In the genomic region with DNA sequence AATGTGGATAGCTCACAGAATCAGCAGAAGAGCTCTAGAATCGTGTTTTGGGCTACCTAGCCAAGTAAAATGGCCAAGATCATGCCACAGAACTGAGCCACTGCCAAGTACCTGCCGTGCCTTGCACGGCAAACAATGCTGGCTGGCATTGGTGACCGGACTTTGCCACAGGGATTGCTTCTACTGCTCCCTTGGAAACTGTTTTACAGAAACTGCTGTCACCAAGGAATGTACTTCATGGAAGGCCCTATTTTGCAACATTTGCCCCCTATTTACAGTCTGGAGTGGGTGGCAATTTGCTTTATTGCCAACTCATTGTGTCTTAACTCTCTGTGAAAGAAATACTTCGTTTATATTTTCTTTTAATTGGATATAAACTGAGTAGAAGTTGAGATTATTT, we compare ENCODE assay signal across 17 cellular contexts. TPM values are rescaled to one million over a fixed set of nuclear protein-coding genes. Genes with fewer than 3 reads are reported as not detected.
DNase-seq lines count a peak whose midpoint lies in the region; ATAC-seq, FAIRE-seq and TF ChIP-seq lines count a peak whose summit lies in the region.
"Had no signal": no experiment of that assay in that cellular context is flagged by ENCODE, and none has a peak within 500 bp of the region (broad histone marks: within the 10 kb centered on the region; RNA-seq: fewer than 3 reads in every experiment).

No MANE protein-coding gene starts in this region.

- H4K20me1 ChIP-seq in HepG2 (ENCODE audit: insufficient read depth, low read length) = no peaks in the 10 kb centered on the region

- peak; percentile 40 for FAIRE-seq in HepG2 (lab: Jason Lieb, UNC)
- FAIRE-seq: A204.1 had no signal

- H3K4me3 Mint-ChIP-seq in endodermal cell = no peak overlapping the region
- H3K4me3 Mint-ChIP-seq: stimulated activated naive CD8-positive, alpha-beta T cell treated with anti-CD3 and anti-CD28 coated beads, Interleukin-15, amount 100 ng/mL, for 72 hours had no signal

- H2AFZ ChIP-seq in HepG2 (ENCODE audit: low read length) = no peak overlapping the region

- DNase-seq in NCI-H2081 (lab: John Stamatoyannopoulos, UW) = peak; percentile 49 to 80
- no peak for DNase-seq in NCI-H2081 treated with DMSO at 0.1 percent for 48 hours (lab: John Stamatoyannopoulos, UW)
- DNase-seq in breast epithelium (ENCODE audit: low spot score in 2 of 2) = peak; percentile 83 to 90
- DNase-seq in HepG2 (ENCODE audit: low spot score) = peak; percentile 77
- DNase-seq in thyroid gland = peak; percentile 55 to 72
- DNase-seq in erythroblast (lab: John Stamatoyannopoulos, UW) = no peak
- DNase-seq in endodermal cell = no peak
- DNase-seq in activated naive CD4-positive, alpha-beta T cell treated with anti-CD3 and anti-CD28 coated beads, Interleukin-2, amount 50 U/mL, for 72 hours (ENCODE audit: low spot score in 2 of 2) = no peak
- DNase-seq: activated T-cell treated with anti-CD3 and anti-CD28 coated beads for 4 hours; brain microvascular endothelial cell; DND-41; islet precursor cell; occipital lobe; SHP77 treated with DMSO at 0.1 percent for 48 hours; stimulated activated CD4-positive, alpha-beta T cell treated with anti-CD3 and anti-CD28 coated beads, Interleukin-4, amount 100 ng/mL, for 4 hours; stimulated activated naive CD8-positive, alpha-beta T cell treated with anti-CD3 and anti-CD28 coated beads, Interleukin-15, amount 100 ng/mL, for 72 hours had no signal

- peak in 1 of 2 experiments; percentile 70; a peak in 2 of 4 replicates for TF ChIP-seq EP300 in HepG2 (IDR thresholded peaks at IDR 0.05; ENCODE audit: low read depth in 2 of 2, low read length in 2 of 2)
- peak; percentile 31; the same call in 1 of the 2 replicates for TF ChIP-seq EP300 in HepG2 (CRISPR knock-in tag; IDR thresholded peaks at IDR 0.05; ENCODE audit: borderline replicate concordance)

- CTCF ChIA-PET in HepG2 (lab: Yijun Ruan, JAX; ENCODE audit: low intra/inter-chr PET ratio, low total read pairs) = no interaction called here

- no peak for TF ChIP-seq CTCF in breast epithelium (IDR thresholded peaks at IDR 0.05)
- TF ChIP-seq CTCF in HepG2 (CRISPR knock-in tag; IDR thresholded peaks at IDR 0.05) = no peak
- TF ChIP-seq CTCF in thyroid gland (IDR thresholded peaks at IDR 0.05) = no peak
- no peak for TF ChIP-seq CTCF in endodermal cell (conservative IDR thresholded peaks at IDR 0.05)

- no peak overlapping the region for H3K27ac Mint-ChIP-seq in endodermal cell
- H3K27ac Mint-ChIP-seq in activated naive CD4-positive, alpha-beta T cell treated with anti-CD3 and anti-CD28 coated beads, Interleukin-2, amount 50 U/mL, for 72 hours = no peak overlapping the region
- H3K27ac Mint-ChIP-seq: stimulated activated naive CD8-positive, alpha-beta T cell treated with anti-CD3 and anti-CD28 coated beads, Interleukin-15, amount 100 ng/mL, for 72 hours had no signal

- BruUV-seq in HepG2 (replicated peaks; lab: Mats Ljungman, UMichigan) = no TSS peak

- intact Hi-C loops in breast epithelium (cut with DNase I; ENCODE audit: low total_unique reads) = no loop called here
- intact Hi-C loops in HepG2 (cut with micrococcal nuclease; ENCODE audit: unreplicated experiment) = no loop called here
- intact Hi-C loops in thyroid gland (cut with DNase I) = no loop called here

- no peaks in the 10 kb centered on the region for H3K27me3 Mint-ChIP-seq in endodermal cell (ENCODE audit: insufficient read depth)
- H3K27me3 Mint-ChIP-seq: stimulated activated naive CD8-positive, alpha-beta T cell treated with anti-CD3 and anti-CD28 coated beads, Interleukin-15, amount 100 ng/mL, for 72 hours had no signal

- H3K9ac ChIP-seq in HepG2 (ENCODE audit: insufficient read depth, low read depth, low read length) = peak overlapping the region; percentile 41
- H3K9ac ChIP-seq in endodermal cell (ENCODE audit: extremely low read depth, low read length, poor library complexity, severe bottlenecking) = no peak overlapping the region

- H3K27me3 ChIP-seq in breast epithelium = no peaks in the 10 kb centered on the region
- H3K27me3 ChIP-seq in HepG2 (ENCODE audit: control insufficient read depth in 1 of 2, insufficient read depth in 2 of 2, low read length in 2 of 2) = no peaks in the 10 kb centered on the region
- H3K27me3 ChIP-seq in thyroid gland = no peaks in the 10 kb centered on the region
- H3K27me3 ChIP-seq in endodermal cell (ENCODE audit: control insufficient read depth, insufficient read depth, low read length, poor library complexity, severe bottlenecking) = no peaks in the 10 kb centered on the region
- H3K27me3 ChIP-seq: brain microvascular endothelial cell had no signal

- TF ChIP-seq POLR2A in breast epithelium (IDR thresholded peaks at IDR 0.05) = no peak
- TF ChIP-seq POLR2A in HepG2 (IDR thresholded peaks at IDR 0.05; ENCODE audit: insufficient read depth in 1 of 2, low read depth in 2 of 2, low read length in 2 of 2) = no peak
- TF ChIP-seq POLR2A in thyroid gland (IDR thresholded peaks at IDR 0.05) = no peak
- no peak for TF ChIP-seq POLR2A in erythroblast (IDR thresholded peaks at IDR 0.05; ENCODE audit: low read length)

- ATAC-seq in HepG2 = peak; percentile 60
- ATAC-seq in activated naive CD4-positive, alpha-beta T cell treated with anti-CD3 and anti-CD28 coated beads, Interleukin-2, amount 50 U/mL, for 72 hours = no peak
- ATAC-seq: stimulated activated naive CD8-positive, alpha-beta T cell treated with anti-CD3 and anti-CD28 coated beads, Interleukin-15, amount 100 ng/mL, for 72 hours had no signal

- 8% methylated on average over 4 of the region's 5 CpGs for WGBS in HepG2 (ENCODE audit: low lambda C conversion rate)
- WGBS in thyroid gland, 2 donors = 40 to 43% methylated on average over 5 of the region's 5 CpGs
- WGBS in endodermal cell (ENCODE audit: insufficient coverage in 1 of 2, insufficient read length in 1 of 2), 2 experiments = 89 to 95% methylated on average over 4 to 5 of the region's 5 CpGs

- H3K27ac ChIP-seq in breast epithelium = peak overlapping the region; percentile 63 to 85
- peak overlapping the region; percentile 96 for H3K27ac ChIP-seq in HepG2 (ENCODE audit: extremely low read length, insufficient read depth, low read length)
- peak overlapping the region; percentile 15 to 36 (median 35) for H3K27ac ChIP-seq in thyroid gland
- no peak overlapping the region for H3K27ac ChIP-seq in endodermal cell (ENCODE audit: low read depth, low read length)
- H3K27ac ChIP-seq: brain microvascular endothelial cell had no signal

- peaks cover 10% of the 10 kb centered on the region for H3K79me2 ChIP-seq in HepG2 (ENCODE audit: insufficient read depth, low read length)

- H3K4me3 ChIP-seq in breast epithelium = no peak overlapping the region
- H3K4me3 ChIP-seq in HepG2 (replicated peaks in 1 of 3; ENCODE audit: insufficient read depth in 1 of 3, low read depth in 2 of 3, low read length in 3 of 3) = no peak overlapping the region; a peak in 1 of 6 replicates
- H3K4me3 ChIP-seq in thyroid gland (replicated peaks in 1 of 3) = no peak overlapping the region
- H3K4me3 ChIP-seq in endodermal cell (ENCODE audit: low read length) = no peak overlapping the region

- H3K36me3 ChIP-seq in breast epithelium (no peaks in the 10 kb centered on the region), HepG2 (replicated peaks in 1 of 2; ENCODE audit: control insufficient read depth in 1 of 2, insufficient read depth in 2 of 2, low read length in 2 of 2) (no peaks in the 10 kb centered on the region; a peak in 1 of 5 replicates), thyroid gland (no peaks in the 10 kb centered on the region), endodermal cell (ENCODE audit: control insufficient read depth, insufficient read depth, low read length) (no peaks in the 10 kb centered on the region)
- H3K36me3 ChIP-seq: brain microvascular endothelial cell had no signal

- H3K36me3 Mint-ChIP-seq in endodermal cell (ENCODE audit: low read depth) = peaks cover 10% of the 10 kb centered on the region
- H3K36me3 Mint-ChIP-seq in activated naive CD4-positive, alpha-beta T cell treated with anti-CD3 and anti-CD28 coated beads, Interleukin-2, amount 50 U/mL, for 72 hours = peaks cover 6 to 38% of the 10 kb centered on the region in 2 donors

- H3K4me1 ChIP-seq in breast epithelium = peaks cover 0 to 7% of the 10 kb centered on the region in 2 donors
- peaks cover 63% of the 10 kb centered on the region for H3K4me1 ChIP-seq in HepG2 (ENCODE audit: insufficient read depth, low read length)
- peaks cover 16 to 21% of the 10 kb centered on the region in 2 donors for H3K4me1 ChIP-seq in thyroid gland
- H3K4me1 ChIP-seq in endodermal cell (ENCODE audit: control insufficient read depth, insufficient read depth, low read length) = peaks cover 8% of the 10 kb centered on the region

- in situ Hi-C loops in HepG2 (cut with HindIII; ENCODE audit: extremely low pct_ligation_motif_present, low pct_unique_long_range_greater_than_20kb) = no loop called here

- peak overlapping the region; percentile 62 for H3K4me2 ChIP-seq in HepG2 (ENCODE audit: low read depth, low read length)

- peaks cover 8% of the 10 kb centered on the region for H3K9me3 Mint-ChIP-seq in endodermal cell
- peaks cover 1 to 4% of the 10 kb centered on the region in 2 donors for H3K9me3 Mint-ChIP-seq in activated naive CD4-positive, alpha-beta T cell treated with anti-CD3 and anti-CD28 coated beads, Interleukin-2, amount 50 U/mL, for 72 hours

- H3K9me3 ChIP-seq in breast epithelium (no peaks in the 10 kb centered on the region), HepG2 (ENCODE audit: low read length) (no peaks in the 10 kb centered on the region), thyroid gland (no peaks in the 10 kb centered on the region), endodermal cell (ENCODE audit: control insufficient read depth, low read length) (no peaks in the 10 kb centered on the region)

- POLR2A ChIA-PET in HepG2 (lab: Yijun Ruan, JAX) = interaction anchor here (1.0 kb wide), 1 partner anchor 48 kb away, joined by 3 read pairs; no protein-coding TSS in a partner anchor

- no peak for TF ChIP-seq RAD21 in HepG2 (CRISPR knock-in tag; IDR thresholded peaks at IDR 0.05)

- peaks cover 31% of the 10 kb centered on the region for H3K4me1 Mint-ChIP-seq in endodermal cell

RNA-seq across cellular contexts. Expression of gene BORCS5, which starts 49.0 kb away (rescaled TPM):
- total RNA-seq in breast epithelium = 10 to 100 TPM; 13.5 to 20.3 (median 17.4) TPM
- 3.9 and 8.2 TPM in 2 replicates for total RNA-seq in HepG2 (2016; rRNA removed; fragmentation: Illumina TruSeq; extraction: Trizol)
- 3.0 and 3.6 TPM in 2 replicates for total RNA-seq in HepG2 (2016; cell fraction: cytosol; rRNA removed; fragmentation: Illumina TruSeq; extraction: Trizol; ENCODE audit: low read depth)
- total RNA-seq in HepG2 (2016; cell fraction: insoluble cytoplasmic fraction; rRNA removed; fragmentation: Illumina TruSeq; extraction: Trizol) = 7.3 and 9.1 TPM in 2 replicates
- total RNA-seq in HepG2 (2016; cell fraction: membrane; rRNA removed; fragmentation: Illumina TruSeq; extraction: Trizol) = 3.7 and 4.9 TPM in 2 replicates
- total RNA-seq in HepG2 (2016; cell fraction: nucleus; rRNA removed; fragmentation: Illumina TruSeq; extraction: Trizol) = 4.0 and 6.6 TPM in 2 replicates
- polyA plus RNA-seq in HepG2 (2011; rRNA removed) = 3.3 and 4.7 TPM in 2 replicates
- polyA plus RNA-seq in HepG2 (2011; cell fraction: cytosol; rRNA removed) = 3.9 and 5.2 TPM in 2 replicates
- 6.4 and 8.1 TPM in 2 replicates for polyA plus RNA-seq in HepG2 (2011; cell fraction: nucleus; rRNA removed)
- 3.6 and 5.8 TPM in 2 replicates for polyA plus RNA-seq in HepG2 (2012)
- polyA plus RNA-seq in HepG2 (2016; cell fraction: cytosol; fragmentation: Illumina TruSeq; extraction: Trizol; ENCODE audit: low read depth) = 3.0 and 4.3 TPM in 2 replicates
- 8.0 and 9.3 TPM in 2 replicates for polyA plus RNA-seq in HepG2 (2016; cell fraction: insoluble cytoplasmic fraction; fragmentation: Illumina TruSeq; extraction: Trizol; ENCODE audit: low read depth)
- polyA plus RNA-seq in HepG2 (2016; cell fraction: membrane; fragmentation: Illumina TruSeq; extraction: Trizol; ENCODE audit: low read depth) = 5.1 and 6.0 TPM in 2 replicates
- polyA plus RNA-seq in HepG2 (2016; cell fraction: nucleus; fragmentation: Illumina TruSeq; extraction: Trizol; ENCODE audit: insufficient read depth, low read depth) = 3.9 and 7.7 TPM in 2 replicates
- polyA minus RNA-seq in HepG2 (2011; rRNA and poly(A)+ RNA removed; ENCODE audit: low replicate concordance) = 5.6 and 7.5 TPM in 2 replicates
- 3.8 and 3.9 TPM in 2 replicates for polyA minus RNA-seq in HepG2 (2011; cell fraction: cytosol; rRNA and poly(A)+ RNA removed)
- 12.2 and 13.7 TPM in 2 replicates for polyA minus RNA-seq in HepG2 (2011; cell fraction: nucleus; rRNA and poly(A)+ RNA removed)
- total RNA-seq in thyroid gland = 10 to 100 TPM; 10.3 to 23.7 (median 19.6) TPM
- total RNA-seq in endodermal cell = 10 to 100 TPM; 15.2 to 26.1 TPM
- 14.4 TPM for polyA plus RNA-seq in endodermal cell (2013, experiment 1 of 2)
- 14.7 TPM for polyA plus RNA-seq in endodermal cell (2013, experiment 2 of 2)
- 10 to 100 TPM; 25.8 to 33.6 TPM for total RNA-seq in activated naive CD4-positive, alpha-beta T cell treated with anti-CD3 and anti-CD28 coated beads, Interleukin-2, amount 50 U/mL, for 72 hours

RNA-seq across cellular contexts. Expression of gene MANSC1, which starts 55.8 kb away (rescaled TPM):
- total RNA-seq in breast epithelium (10 to 100 TPM; 16.3 to 24.9 (median 18.7) TPM), HepG2 (2016; rRNA removed; fragmentation: Illumina TruSeq; extraction: Trizol) (4.2 and 4.4 TPM in 2 replicates), thyroid gland (10 to 100 TPM; 15.3 to 59.0 (median 37.5) TPM), endodermal cell (10 to 100 TPM in 1 of 2 donors, 1 to 10 TPM in 1; 6.6 to 12.1 TPM)
- total RNA-seq in HepG2 (2016; cell fraction: cytosol; rRNA removed; fragmentation: Illumina TruSeq; extraction: Trizol; ENCODE audit: low read depth) = 0.91 and 1.4 TPM in 2 replicates
- 3.6 and 4.5 TPM in 2 replicates for total RNA-seq in HepG2 (2016; cell fraction: insoluble cytoplasmic fraction; rRNA removed; fragmentation: Illumina TruSeq; extraction: Trizol)
- 4.4 and 4.9 TPM in 2 replicates for total RNA-seq in HepG2 (2016; cell fraction: membrane; rRNA removed; fragmentation: Illumina TruSeq; extraction: Trizol)
- 3.2 TPM in 2 replicates for total RNA-seq in HepG2 (2016; cell fraction: nucleus; rRNA removed; fragmentation: Illumina TruSeq; extraction: Trizol)
- polyA plus RNA-seq in HepG2 (2011; rRNA removed) = 1.9 TPM in 2 replicates
- 1.7 and 1.8 TPM in 2 replicates for polyA plus RNA-seq in HepG2 (2011; cell fraction: cytosol; rRNA removed)
- 0.40 and 0.69 TPM in 2 replicates for polyA plus RNA-seq in HepG2 (2011; cell fraction: nucleus; rRNA removed)
- 7.8 and 9.6 TPM in 2 replicates for polyA plus RNA-seq in HepG2 (2012)
- polyA plus RNA-seq in HepG2 (2016; cell fraction: cytosol; fragmentation: Illumina TruSeq; extraction: Trizol; ENCODE audit: low read depth) = 3.7 and 5.4 TPM in 2 replicates
- polyA plus RNA-seq in HepG2 (2016; cell fraction: insoluble cytoplasmic fraction; fragmentation: Illumina TruSeq; extraction: Trizol; ENCODE audit: low read depth) = 6.7 and 7.4 TPM in 2 replicates
- polyA plus RNA-seq in HepG2 (2016; cell fraction: membrane; fragmentation: Illumina TruSeq; extraction: Trizol; ENCODE audit: low read depth) = 8.2 and 9.1 TPM in 2 replicates
- polyA plus RNA-seq in HepG2 (2016; cell fraction: nucleus; fragmentation: Illumina TruSeq; extraction: Trizol; ENCODE audit: insufficient read depth, low read depth) = 9.8 and 10.0 TPM in 2 replicates
- polyA minus RNA-seq in HepG2 (2011; rRNA and poly(A)+ RNA removed; ENCODE audit: low replicate concordance) = 0.76 and 1.3 TPM in 2 replicates
- polyA minus RNA-seq in HepG2 (2011; cell fraction: cytosol; rRNA and poly(A)+ RNA removed) = 1.5 and 2.0 TPM in 2 replicates
- polyA minus RNA-seq in HepG2 (2011; cell fraction: nucleus; rRNA and poly(A)+ RNA removed) = 0.26 and 0.62 TPM in 2 replicates
- polyA plus RNA-seq in endodermal cell (2013, experiment 1 of 2) = 6.7 TPM
- 4.9 TPM for polyA plus RNA-seq in endodermal cell (2013, experiment 2 of 2)
- 1 to 10 TPM; 1.4 to 1.6 TPM for total RNA-seq in activated naive CD4-positive, alpha-beta T cell treated with anti-CD3 and anti-CD28 coated beads, Interleukin-2, amount 50 U/mL, for 72 hours

Comparison
In these comparisons a context has a peak if more than half of its experiments do, and no peak if none do; other contexts are left out.
1. DNase-seq: peak in NCI-H2081 (2 of 2), breast epithelium (2 of 2), HepG2 (single experiment) and thyroid gland (2 of 2); none in NCI-H2081 treated with DMSO at 0.1 percent for 48 hours (single experiment), erythroblast (0 of 2), endodermal cell (single experiment) and activated naive CD4-positive, alpha-beta T cell treated with anti-CD3 and anti-CD28 coated beads, Interleukin-2, amount 50 U/mL, for 72 hours (0 of 2).